ENCODE assay signal across 1 cellular context in the genomic region with DNA sequence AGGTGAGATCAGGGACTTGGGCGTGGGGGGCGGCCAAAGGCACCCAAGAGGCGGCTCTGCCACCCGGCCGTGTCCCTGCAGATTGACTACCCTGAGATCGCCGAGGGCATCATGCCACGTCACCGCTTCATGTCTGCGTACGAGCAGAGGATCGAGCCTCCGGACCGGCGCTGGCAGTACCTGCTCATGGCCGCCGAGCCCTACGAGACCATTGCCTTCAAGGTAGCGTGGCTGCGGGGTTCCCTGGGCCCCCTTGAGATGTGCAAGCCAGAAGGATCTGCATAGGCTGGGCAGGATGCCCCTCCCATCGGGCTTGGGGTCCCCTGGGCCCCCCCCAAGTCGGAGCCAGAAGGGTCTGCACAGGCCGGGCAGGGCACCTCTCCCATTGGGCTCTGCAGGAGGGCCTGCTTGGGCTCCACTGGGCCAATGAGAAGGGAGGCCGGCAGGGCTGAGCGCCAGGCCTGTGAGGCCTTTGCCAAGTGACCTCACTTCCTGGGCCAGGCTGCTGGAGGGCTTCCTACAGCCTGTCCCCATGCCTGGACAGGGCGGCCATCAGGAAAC.
TF ChIP-seq lines count a peak whose summit lies in the region.

No MANE protein-coding gene starts in this region.

TF ChIP-seq in H1, 55 proteins besides CTCF, POLR2A, EP300 and RAD21:
- TF ChIP-seq, protein P1, sequence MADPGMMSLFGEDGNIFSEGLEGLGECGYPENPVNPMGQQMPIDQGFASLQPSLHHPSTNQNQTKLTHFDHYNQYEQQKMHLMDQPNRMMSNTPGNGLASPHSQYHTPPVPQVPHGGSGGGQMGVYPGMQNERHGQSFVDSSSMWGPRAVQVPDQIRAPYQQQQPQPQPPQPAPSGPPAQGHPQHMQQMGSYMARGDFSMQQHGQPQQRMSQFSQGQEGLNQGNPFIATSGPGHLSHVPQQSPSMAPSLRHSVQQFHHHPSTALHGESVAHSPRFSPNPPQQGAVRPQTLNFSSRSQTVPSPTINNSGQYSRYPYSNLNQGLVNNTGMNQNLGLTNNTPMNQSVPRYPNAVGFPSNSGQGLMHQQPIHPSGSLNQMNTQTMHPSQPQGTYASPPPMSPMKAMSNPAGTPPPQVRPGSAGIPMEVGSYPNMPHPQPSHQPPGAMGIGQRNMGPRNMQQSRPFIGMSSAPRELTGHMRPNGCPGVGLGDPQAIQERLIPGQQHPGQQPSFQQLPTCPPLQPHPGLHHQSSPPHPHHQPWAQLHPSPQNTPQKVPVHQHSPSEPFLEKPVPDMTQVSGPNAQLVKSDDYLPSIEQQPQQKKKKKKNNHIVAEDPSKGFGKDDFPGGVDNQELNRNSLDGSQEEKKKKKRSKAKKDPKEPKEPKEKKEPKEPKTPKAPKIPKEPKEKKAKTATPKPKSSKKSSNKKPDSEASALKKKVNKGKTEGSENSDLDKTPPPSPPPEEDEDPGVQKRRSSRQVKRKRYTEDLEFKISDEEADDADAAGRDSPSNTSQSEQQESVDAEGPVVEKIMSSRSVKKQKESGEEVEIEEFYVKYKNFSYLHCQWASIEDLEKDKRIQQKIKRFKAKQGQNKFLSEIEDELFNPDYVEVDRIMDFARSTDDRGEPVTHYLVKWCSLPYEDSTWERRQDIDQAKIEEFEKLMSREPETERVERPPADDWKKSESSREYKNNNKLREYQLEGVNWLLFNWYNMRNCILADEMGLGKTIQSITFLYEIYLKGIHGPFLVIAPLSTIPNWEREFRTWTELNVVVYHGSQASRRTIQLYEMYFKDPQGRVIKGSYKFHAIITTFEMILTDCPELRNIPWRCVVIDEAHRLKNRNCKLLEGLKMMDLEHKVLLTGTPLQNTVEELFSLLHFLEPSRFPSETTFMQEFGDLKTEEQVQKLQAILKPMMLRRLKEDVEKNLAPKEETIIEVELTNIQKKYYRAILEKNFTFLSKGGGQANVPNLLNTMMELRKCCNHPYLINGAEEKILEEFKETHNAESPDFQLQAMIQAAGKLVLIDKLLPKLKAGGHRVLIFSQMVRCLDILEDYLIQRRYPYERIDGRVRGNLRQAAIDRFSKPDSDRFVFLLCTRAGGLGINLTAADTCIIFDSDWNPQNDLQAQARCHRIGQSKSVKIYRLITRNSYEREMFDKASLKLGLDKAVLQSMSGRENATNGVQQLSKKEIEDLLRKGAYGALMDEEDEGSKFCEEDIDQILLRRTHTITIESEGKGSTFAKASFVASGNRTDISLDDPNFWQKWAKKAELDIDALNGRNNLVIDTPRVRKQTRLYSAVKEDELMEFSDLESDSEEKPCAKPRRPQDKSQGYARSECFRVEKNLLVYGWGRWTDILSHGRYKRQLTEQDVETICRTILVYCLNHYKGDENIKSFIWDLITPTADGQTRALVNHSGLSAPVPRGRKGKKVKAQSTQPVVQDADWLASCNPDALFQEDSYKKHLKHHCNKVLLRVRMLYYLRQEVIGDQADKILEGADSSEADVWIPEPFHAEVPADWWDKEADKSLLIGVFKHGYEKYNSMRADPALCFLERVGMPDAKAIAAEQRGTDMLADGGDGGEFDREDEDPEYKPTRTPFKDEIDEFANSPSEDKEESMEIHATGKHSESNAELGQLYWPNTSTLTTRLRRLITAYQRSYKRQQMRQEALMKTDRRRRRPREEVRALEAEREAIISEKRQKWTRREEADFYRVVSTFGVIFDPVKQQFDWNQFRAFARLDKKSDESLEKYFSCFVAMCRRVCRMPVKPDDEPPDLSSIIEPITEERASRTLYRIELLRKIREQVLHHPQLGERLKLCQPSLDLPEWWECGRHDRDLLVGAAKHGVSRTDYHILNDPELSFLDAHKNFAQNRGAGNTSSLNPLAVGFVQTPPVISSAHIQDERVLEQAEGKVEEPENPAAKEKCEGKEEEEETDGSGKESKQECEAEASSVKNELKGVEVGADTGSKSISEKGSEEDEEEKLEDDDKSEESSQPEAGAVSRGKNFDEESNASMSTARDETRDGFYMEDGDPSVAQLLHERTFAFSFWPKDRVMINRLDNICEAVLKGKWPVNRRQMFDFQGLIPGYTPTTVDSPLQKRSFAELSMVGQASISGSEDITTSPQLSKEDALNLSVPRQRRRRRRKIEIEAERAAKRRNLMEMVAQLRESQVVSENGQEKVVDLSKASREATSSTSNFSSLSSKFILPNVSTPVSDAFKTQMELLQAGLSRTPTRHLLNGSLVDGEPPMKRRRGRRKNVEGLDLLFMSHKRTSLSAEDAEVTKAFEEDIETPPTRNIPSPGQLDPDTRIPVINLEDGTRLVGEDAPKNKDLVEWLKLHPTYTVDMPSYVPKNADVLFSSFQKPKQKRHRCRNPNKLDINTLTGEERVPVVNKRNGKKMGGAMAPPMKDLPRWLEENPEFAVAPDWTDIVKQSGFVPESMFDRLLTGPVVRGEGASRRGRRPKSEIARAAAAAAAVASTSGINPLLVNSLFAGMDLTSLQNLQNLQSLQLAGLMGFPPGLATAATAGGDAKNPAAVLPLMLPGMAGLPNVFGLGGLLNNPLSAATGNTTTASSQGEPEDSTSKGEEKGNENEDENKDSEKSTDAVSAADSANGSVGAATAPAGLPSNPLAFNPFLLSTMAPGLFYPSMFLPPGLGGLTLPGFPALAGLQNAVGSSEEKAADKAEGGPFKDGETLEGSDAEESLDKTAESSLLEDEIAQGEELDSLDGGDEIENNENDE (IDR thresholded peaks at IDR 0.05; ENCODE audit: insufficient replicate concordance, low read length): no peak
- no peak for TF ChIP-seq JUND (IDR thresholded peaks at IDR 0.05; ENCODE audit: low read length)
- no peak for TF ChIP-seq CBX8 (IDR thresholded peaks at IDR 0.05; ENCODE audit: borderline replicate concordance, low read depth, low read length)
- TF ChIP-seq SAP30 (IDR thresholded peaks at IDR 0.05; ENCODE audit: insufficient read depth, insufficient replicate concordance, low read length): no peak
- no peak for TF ChIP-seq SP2 (IDR thresholded peaks at IDR 0.05; ENCODE audit: low read length)
- TF ChIP-seq RXRA (IDR thresholded peaks at IDR 0.05; ENCODE audit: insufficient read depth, low read depth, low read length): no peak
- no peak for TF ChIP-seq JUN (IDR thresholded peaks at IDR 0.05; ENCODE audit: low read depth, low read length)
- no peak for TF ChIP-seq POLR2AphosphoS5 (IDR thresholded peaks at IDR 0.05; ENCODE audit: low read depth, low read length)
- no peak for TF ChIP-seq YY1 (IDR thresholded peaks at IDR 0.05; ENCODE audit: low read depth, low read length)
- TF ChIP-seq, protein P2, sequence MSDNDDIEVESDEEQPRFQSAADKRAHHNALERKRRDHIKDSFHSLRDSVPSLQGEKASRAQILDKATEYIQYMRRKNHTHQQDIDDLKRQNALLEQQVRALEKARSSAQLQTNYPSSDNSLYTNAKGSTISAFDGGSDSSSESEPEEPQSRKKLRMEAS (IDR thresholded peaks at IDR 0.05): no peak
- TF ChIP-seq EZH2 (IDR thresholded peaks at IDR 0.05; ENCODE audit: low read depth, low read length, severe bottlenecking): no peak
- no peak for TF ChIP-seq SP4 (IDR thresholded peaks at IDR 0.05; ENCODE audit: low read length)
- TF ChIP-seq, protein P3, sequence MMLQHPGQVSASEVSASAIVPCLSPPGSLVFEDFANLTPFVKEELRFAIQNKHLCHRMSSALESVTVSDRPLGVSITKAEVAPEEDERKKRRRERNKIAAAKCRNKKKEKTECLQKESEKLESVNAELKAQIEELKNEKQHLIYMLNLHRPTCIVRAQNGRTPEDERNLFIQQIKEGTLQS (IDR thresholded peaks at IDR 0.05; ENCODE audit: insufficient read depth, low read depth, low read length): no peak
- TF ChIP-seq BACH1 (IDR thresholded peaks at IDR 0.05; ENCODE audit: low read length): no peak
- TF ChIP-seq RBBP5 (IDR thresholded peaks at IDR 0.05; ENCODE audit: borderline replicate concordance, low read depth, low read length): no peak
